Comparison of ENCODE assay signal across 1 cellular context in the genomic region with DNA sequence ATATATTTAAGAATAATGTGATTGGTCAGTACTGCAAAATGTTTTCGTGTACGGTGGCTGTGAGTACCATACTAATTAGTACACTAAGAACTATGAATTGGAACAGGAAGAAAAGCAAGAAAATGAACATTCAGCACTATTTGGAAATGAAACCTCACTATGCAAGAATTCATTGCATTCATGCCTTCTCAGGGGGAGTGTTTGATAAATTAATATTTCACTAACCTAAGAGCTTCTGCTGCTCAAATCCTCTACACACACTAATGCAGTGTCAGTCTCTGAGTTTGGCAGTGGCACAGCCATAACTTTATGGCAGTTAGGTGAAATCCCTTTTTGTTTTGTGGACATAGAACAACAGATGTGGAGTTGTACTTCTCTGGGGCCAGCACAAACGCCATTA.
TF ChIP-seq lines count a peak whose summit lies in the region.

No MANE protein-coding gene starts in this region.

TF ChIP-seq in HepG2, 621 proteins besides CTCF, POLR2A, EP300 and RAD21 (continued from another document):
- TF ChIP-seq, protein P1, sequence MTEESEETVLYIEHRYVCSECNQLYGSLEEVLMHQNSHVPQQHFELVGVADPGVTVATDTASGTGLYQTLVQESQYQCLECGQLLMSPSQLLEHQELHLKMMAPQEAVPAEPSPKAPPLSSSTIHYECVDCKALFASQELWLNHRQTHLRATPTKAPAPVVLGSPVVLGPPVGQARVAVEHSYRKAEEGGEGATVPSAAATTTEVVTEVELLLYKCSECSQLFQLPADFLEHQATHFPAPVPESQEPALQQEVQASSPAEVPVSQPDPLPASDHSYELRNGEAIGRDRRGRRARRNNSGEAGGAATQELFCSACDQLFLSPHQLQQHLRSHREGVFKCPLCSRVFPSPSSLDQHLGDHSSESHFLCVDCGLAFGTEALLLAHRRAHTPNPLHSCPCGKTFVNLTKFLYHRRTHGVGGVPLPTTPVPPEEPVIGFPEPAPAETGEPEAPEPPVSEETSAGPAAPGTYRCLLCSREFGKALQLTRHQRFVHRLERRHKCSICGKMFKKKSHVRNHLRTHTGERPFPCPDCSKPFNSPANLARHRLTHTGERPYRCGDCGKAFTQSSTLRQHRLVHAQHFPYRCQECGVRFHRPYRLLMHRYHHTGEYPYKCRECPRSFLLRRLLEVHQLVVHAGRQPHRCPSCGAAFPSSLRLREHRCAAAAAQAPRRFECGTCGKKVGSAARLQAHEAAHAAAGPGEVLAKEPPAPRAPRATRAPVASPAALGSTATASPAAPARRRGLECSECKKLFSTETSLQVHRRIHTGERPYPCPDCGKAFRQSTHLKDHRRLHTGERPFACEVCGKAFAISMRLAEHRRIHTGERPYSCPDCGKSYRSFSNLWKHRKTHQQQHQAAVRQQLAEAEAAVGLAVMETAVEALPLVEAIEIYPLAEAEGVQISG (CRISPR knock-in tag; IDR thresholded peaks at IDR 0.05) = no peak
- no peak for TF ChIP-seq KDM4B (CRISPR knock-in tag; IDR thresholded peaks at IDR 0.05)
